ENCODE assay signal across 8 cellular contexts in genomic region chr3:125766931-125767330, GRCh38.
DNase-seq lines count a peak whose midpoint lies in the region; ATAC-seq and TF ChIP-seq lines count a peak whose summit lies in the region.
"Not testable (repeated sequence)": the region's sequence is repeated elsewhere in the genome, so short reads cannot be mapped to it uniquely, and the experiment has no call there.

No MANE protein-coding gene starts in this region.

- H3K27me3 Mint-ChIP-seq in CD4-positive, alpha-beta memory T cell, result peaks cover 14 to 25% of the 10 kb centered on the region in 2 donors
- peaks cover 48% of the 10 kb centered on the region for H3K27me3 Mint-ChIP-seq in activated naive CD8-positive, alpha-beta T cell treated with anti-CD3 and anti-CD28 coated beads, Interleukin-2, amount 10 ng/mL, durations not matched to agents 7 days and 5 days
- H3K27me3 Mint-ChIP-seq in stimulated activated naive CD8-positive, alpha-beta T cell treated with anti-CD3 and anti-CD28 coated beads, Interleukin-15, amount 100 ng/mL, for 72 hours, result peaks cover 68% of the 10 kb centered on the region

- not testable (repeated sequence) for H3K79me2 ChIP-seq in parathyroid adenoma

- not testable (repeated sequence) for H3K9me3 ChIP-seq in CD4-positive, alpha-beta memory T cell (ENCODE audit: control insufficient read depth in 1 of 2, low read length in 2 of 2); left lung; parathyroid adenoma (ENCODE audit: control insufficient read depth, low read length)

- CTCF ChIA-PET in CD4-positive, alpha-beta memory T cell (lab: Charles Lee; ENCODE audit: partially characterized antibody), result interaction anchor here (0.6 to 1.0 kb wide), 4 partner anchors 9 to 332 kb away, joined by 3 to 5 read pairs (median 3); no protein-coding TSS in a partner anchor

- not testable (repeated sequence) for H3K4me1 ChIP-seq in CD4-positive, alpha-beta memory T cell (ENCODE audit: insufficient read depth, low read length); left lung; parathyroid adenoma

- H3K36me3 Mint-ChIP-seq in CD4-positive, alpha-beta memory T cell; activated naive CD8-positive, alpha-beta T cell treated with anti-CD3 and anti-CD28 coated beads, Interleukin-2, amount 10 ng/mL, durations not matched to agents 7 days and 5 days: not testable (repeated sequence)

- peak; percentile 4 for TF ChIP-seq CTCF in epithelial cell of proximal tubule (conservative IDR thresholded peaks at IDR 0.05; ENCODE audit: low read depth, low read length)
- not testable (repeated sequence) for TF ChIP-seq CTCF in left lung (IDR thresholded peaks at IDR 0.05); parathyroid adenoma (IDR thresholded peaks at IDR 0.05)

- peaks cover 0 to 10% (median 4%) of the 10 kb centered on the region in 4 donors for H3K4me1 Mint-ChIP-seq in CD4-positive, alpha-beta memory T cell
- not testable (repeated sequence) for H3K4me1 Mint-ChIP-seq in activated naive CD8-positive, alpha-beta T cell treated with anti-CD3 and anti-CD28 coated beads, Interleukin-2, amount 10 ng/mL, durations not matched to agents 7 days and 5 days
- peaks cover 13% of the 10 kb centered on the region for H3K4me1 Mint-ChIP-seq in stimulated activated naive CD8-positive, alpha-beta T cell treated with anti-CD3 and anti-CD28 coated beads, Interleukin-15, amount 100 ng/mL, for 72 hours

- POLR2A ChIA-PET in CD4-positive, alpha-beta memory T cell (lab: Charles Lee; ENCODE audit: partially characterized antibody), result interaction anchor here (0.9 kb wide), 1 partner anchor 69 kb away, joined by 3 read pairs; no protein-coding TSS in a partner anchor
- POLR2A ChIA-PET in activated naive CD8-positive, alpha-beta T cell treated with anti-CD3 and anti-CD28 coated beads, Interleukin-2, amount 10 ng/mL, durations not matched to agents 7 days and 5 days (lab: Charles Lee), result not testable (repeated sequence)

- not testable (repeated sequence) for H3K4me3 ChIP-seq in CD4-positive, alpha-beta memory T cell (ENCODE audit: low read length in 2 of 2); parathyroid adenoma (ENCODE audit: low read depth, low read length)
- H3K4me3 ChIP-seq in epithelial cell of proximal tubule (ENCODE audit: low read depth, low read length) (peak overlapping the region; percentile 54), left lung (peak overlapping the region; percentile 28 to 37)

- H3K9me3 Mint-ChIP-seq in CD4-positive, alpha-beta memory T cell; activated naive CD8-positive, alpha-beta T cell treated with anti-CD3 and anti-CD28 coated beads, Interleukin-2, amount 10 ng/mL, durations not matched to agents 7 days and 5 days; stimulated activated naive CD8-positive, alpha-beta T cell treated with anti-CD3 and anti-CD28 coated beads, Interleukin-15, amount 100 ng/mL, for 72 hours: not testable (repeated sequence)

- H3K36me3 ChIP-seq in CD4-positive, alpha-beta memory T cell (ENCODE audit: insufficient read depth, low read length); left lung; parathyroid adenoma (ENCODE audit: control insufficient read depth, insufficient read depth, low read length): not testable (repeated sequence)

- not testable (repeated sequence) for H3K9ac ChIP-seq in parathyroid adenoma

- peak overlapping the region; percentile 70 for H3K4me2 ChIP-seq in parathyroid adenoma (ENCODE audit: low read length)

- H3K27ac Mint-ChIP-seq in CD4-positive, alpha-beta memory T cell, result peak overlapping the region in 2 of 7 donors; percentile 51 to 73
- H3K27ac Mint-ChIP-seq in activated naive CD8-positive, alpha-beta T cell treated with anti-CD3 and anti-CD28 coated beads, Interleukin-2, amount 10 ng/mL, durations not matched to agents 7 days and 5 days, result not testable (repeated sequence)
- peak overlapping the region in 1 of 2 donors; percentile 80 for H3K27ac Mint-ChIP-seq in stimulated activated naive CD8-positive, alpha-beta T cell treated with anti-CD3 and anti-CD28 coated beads, Interleukin-15, amount 100 ng/mL, for 72 hours

- DNase-seq in CD4-positive, alpha-beta memory T cell, result peak; percentile 5 to 34 (median 22)
- DNase-seq in M059J (ENCODE audit: low read depth), result peak; percentile 4
- DNase-seq in activated CD4-positive, alpha-beta T cell treated with anti-CD3 and anti-CD28 coated beads, Interleukin-2, amount 50 U/mL, for 1 hour, result peak; percentile 20
- not testable (repeated sequence) for DNase-seq in activated naive CD8-positive, alpha-beta T cell treated with anti-CD3 and anti-CD28 coated beads, Interleukin-2, amount 10 ng/mL, durations not matched to agents 7 days and 5 days; epithelial cell of proximal tubule (ENCODE audit: low read depth); left lung
- DNase-seq in stimulated activated naive CD8-positive, alpha-beta T cell treated with anti-CD3 and anti-CD28 coated beads, Interleukin-15, amount 100 ng/mL, for 72 hours, result peak in 1 of 2 donors; percentile 17

- peak overlapping the region; percentile 75 to 84 (median 80) for H3K4me3 Mint-ChIP-seq in CD4-positive, alpha-beta memory T cell
- H3K4me3 Mint-ChIP-seq in activated naive CD8-positive, alpha-beta T cell treated with anti-CD3 and anti-CD28 coated beads, Interleukin-2, amount 10 ng/mL, durations not matched to agents 7 days and 5 days, result peak overlapping the region; percentile 67
- H3K4me3 Mint-ChIP-seq in stimulated activated naive CD8-positive, alpha-beta T cell treated with anti-CD3 and anti-CD28 coated beads, Interleukin-15, amount 100 ng/mL, for 72 hours, result peak overlapping the region; percentile 76 to 83

- H3K27me3 ChIP-seq in CD4-positive, alpha-beta memory T cell (ENCODE audit: insufficient read depth, low read length); parathyroid adenoma (ENCODE audit: control insufficient read depth, insufficient read depth, low read length): not testable (repeated sequence)
- peaks cover 4 to 34% of the 10 kb centered on the region in 2 donors for H3K27me3 ChIP-seq in left lung

- intact Hi-C loops in CD4-positive, alpha-beta memory T cell (cut with micrococcal nuclease), result loop anchor here (2.0 to 5.0 kb wide), 2 partner anchors 150 to 170 kb away; no protein-coding TSS in a partner anchor
- intact Hi-C loops in left lung (cut with DNase I), result not testable (repeated sequence)

- peak overlapping the region; percentile 97 for H2AFZ ChIP-seq in parathyroid adenoma

- ATAC-seq in activated naive CD8-positive, alpha-beta T cell treated with anti-CD3 and anti-CD28 coated beads, Interleukin-2, amount 10 ng/mL, durations not matched to agents 7 days and 5 days (ENCODE audit: low read depth); left lung; stimulated activated naive CD8-positive, alpha-beta T cell treated with anti-CD3 and anti-CD28 coated beads, Interleukin-15, amount 100 ng/mL, for 72 hours: not testable (repeated sequence)

- not testable (repeated sequence) for H3K27ac ChIP-seq in CD4-positive, alpha-beta memory T cell (ENCODE audit: low read depth, low read length); left lung; parathyroid adenoma
